2 cellular contexts compared by ENCODE assay signal in the genomic region with DNA sequence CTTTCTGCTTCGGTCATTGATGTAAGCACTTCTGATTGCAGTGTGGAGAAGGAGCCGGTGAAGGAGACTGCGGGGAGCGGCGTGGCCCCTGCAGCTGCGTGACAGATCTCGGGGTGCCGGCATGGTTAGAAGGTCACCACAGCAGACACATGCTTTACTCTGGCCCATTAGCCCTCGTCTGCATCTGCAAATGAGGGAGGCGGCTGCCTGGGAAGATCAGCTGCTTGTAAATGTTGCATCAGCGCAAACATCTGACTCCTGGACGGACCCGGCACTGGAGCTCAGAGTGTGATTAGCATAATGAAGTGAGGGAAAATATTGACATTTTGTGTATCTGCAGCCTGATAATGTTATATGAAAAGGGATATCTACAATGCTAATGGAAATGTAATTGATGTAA.
TF ChIP-seq lines count a peak whose summit lies in the region.

No MANE protein-coding gene starts in this region.

TF ChIP-seq in IMR-90, 13 proteins besides CTCF, POLR2A, EP300 and RAD21 (continued from another document):
- no peak for TF ChIP-seq CEBPB (IDR thresholded peaks at IDR 0.05; ENCODE audit: low read depth, low read length)
- no peak for TF ChIP-seq MAZ (IDR thresholded peaks at IDR 0.05; ENCODE audit: borderline replicate concordance, low read depth, low read length)
- TF ChIP-seq, protein P1, sequence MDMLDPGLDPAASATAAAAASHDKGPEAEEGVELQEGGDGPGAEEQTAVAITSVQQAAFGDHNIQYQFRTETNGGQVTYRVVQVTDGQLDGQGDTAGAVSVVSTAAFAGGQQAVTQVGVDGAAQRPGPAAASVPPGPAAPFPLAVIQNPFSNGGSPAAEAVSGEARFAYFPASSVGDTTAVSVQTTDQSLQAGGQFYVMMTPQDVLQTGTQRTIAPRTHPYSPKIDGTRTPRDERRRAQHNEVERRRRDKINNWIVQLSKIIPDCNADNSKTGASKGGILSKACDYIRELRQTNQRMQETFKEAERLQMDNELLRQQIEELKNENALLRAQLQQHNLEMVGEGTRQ (IDR thresholded peaks at IDR 0.05; ENCODE audit: low read depth, low read length), result no peak
- TF ChIP-seq CHD1 (IDR thresholded peaks at IDR 0.05; ENCODE audit: low read depth, low read length), result no peak
- TF ChIP-seq MXI1 (IDR thresholded peaks at IDR 0.05; ENCODE audit: borderline replicate concordance, low read depth, low read length), result no peak
- no peak for TF ChIP-seq RFX5 (IDR thresholded peaks at IDR 0.05; ENCODE audit: low read depth, low read length)

TF ChIP-seq in WTC11, 78 proteins besides CTCF, POLR2A, EP300 and RAD21 (continued from another document):
- TF ChIP-seq, protein P2, sequence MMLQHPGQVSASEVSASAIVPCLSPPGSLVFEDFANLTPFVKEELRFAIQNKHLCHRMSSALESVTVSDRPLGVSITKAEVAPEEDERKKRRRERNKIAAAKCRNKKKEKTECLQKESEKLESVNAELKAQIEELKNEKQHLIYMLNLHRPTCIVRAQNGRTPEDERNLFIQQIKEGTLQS (CRISPR knock-in tag; conservative IDR thresholded peaks at IDR 0.05), result no peak
- TF ChIP-seq NFYB (CRISPR knock-in tag; conservative IDR thresholded peaks at IDR 0.05; ENCODE audit: low read depth) (no peak), NFATC4 (CRISPR knock-in tag; IDR thresholded peaks at IDR 0.05) (no peak), ZNF423 (CRISPR knock-in tag; IDR thresholded peaks at IDR 0.05) (no peak), CREM (CRISPR knock-in tag; IDR thresholded peaks at IDR 0.05) (no peak), NR1H2 (CRISPR knock-in tag; IDR thresholded peaks at IDR 0.05) (no peak), KAT7 (CRISPR knock-in tag; IDR thresholded peaks at IDR 0.05; ENCODE audit: borderline replicate concordance) (no peak), GABPB1 (CRISPR knock-in tag; IDR thresholded peaks at IDR 0.05) (peak; percentile 90)
- TF ChIP-seq, protein P3, sequence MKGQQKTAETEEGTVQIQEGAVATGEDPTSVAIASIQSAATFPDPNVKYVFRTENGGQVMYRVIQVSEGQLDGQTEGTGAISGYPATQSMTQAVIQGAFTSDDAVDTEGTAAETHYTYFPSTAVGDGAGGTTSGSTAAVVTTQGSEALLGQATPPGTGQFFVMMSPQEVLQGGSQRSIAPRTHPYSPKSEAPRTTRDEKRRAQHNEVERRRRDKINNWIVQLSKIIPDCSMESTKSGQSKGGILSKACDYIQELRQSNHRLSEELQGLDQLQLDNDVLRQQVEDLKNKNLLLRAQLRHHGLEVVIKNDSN (CRISPR knock-in tag; IDR thresholded peaks at IDR 0.05), result peak; percentile 20; the same call in 1 of the 2 replicates
